In the genomic region with DNA sequence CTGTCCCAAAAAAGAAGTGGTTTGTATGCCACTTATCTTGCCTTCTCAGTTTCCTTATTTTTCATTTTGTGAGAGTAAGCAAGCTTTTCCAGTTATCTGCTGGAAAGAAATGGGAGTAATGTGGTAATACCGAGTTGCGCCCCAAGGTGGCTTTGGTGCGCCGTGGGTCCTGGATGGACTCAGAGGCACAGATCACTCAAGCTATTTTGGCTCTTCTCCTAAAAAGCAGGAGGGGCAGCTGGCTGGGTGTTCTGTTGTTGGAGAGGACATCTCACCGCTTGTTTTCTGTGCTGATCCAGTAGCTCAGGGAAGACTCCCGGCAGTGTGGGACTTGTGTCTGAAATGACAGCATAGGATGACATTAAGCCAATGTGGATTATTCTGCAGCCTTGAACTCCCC, we compare ENCODE assay signal across 8 cellular contexts. TPM values are rescaled to one million over a fixed set of nuclear protein-coding genes. Genes with fewer than 3 reads are reported as not detected.
DNase-seq lines count a peak whose midpoint lies in the region; ATAC-seq and TF ChIP-seq lines count a peak whose summit lies in the region.

No MANE protein-coding gene starts in this region.

- H3K9me3 ChIP-seq in A673 (ENCODE audit: low read depth, low read length, poor library complexity, severe bottlenecking) (no peaks in the 10 kb centered on the region), SJSA1 (replicated peaks) (no peaks in the 10 kb centered on the region), lung (ENCODE audit: control insufficient read depth in 2 of 2, insufficient read depth in 1 of 2, low read length in 1 of 2) (peaks cover 0 to 6% of the 10 kb centered on the region in 2 donors)

- H3K27me3 ChIP-seq in A673 (replicated peaks; ENCODE audit: insufficient read depth, low read depth, low read length, poor library complexity) (no peaks in the 10 kb centered on the region), SJSA1 (replicated peaks) (no peaks in the 10 kb centered on the region), lung (ENCODE audit: control insufficient read depth, insufficient read depth) (no peaks in the 10 kb centered on the region)

- WGBS in lung, 2 donors: 63 to 68% methylated on average over 6 of the region's 6 CpGs

- CTCF ChIA-PET in A673 (lab: Charles Lee): no interaction called here

- H3K4me1 ChIP-seq in A673 (ENCODE audit: insufficient read depth, low read length, poor library complexity, severe bottlenecking): no peaks in the 10 kb centered on the region
- no peaks in the 10 kb centered on the region; the same call in 1 of the 2 replicates for H3K4me1 ChIP-seq in SJSA1 (replicated peaks)
- no peaks in the 10 kb centered on the region for H3K4me1 ChIP-seq in lung (ENCODE audit: control insufficient read depth in 2 of 2, insufficient read depth in 2 of 2, low read length in 2 of 2)

- DNase-seq in A673 (ENCODE audit: low spot score): peak; percentile 55
- no peak for DNase-seq in GM12865 (ENCODE audit: low read depth)
- DNase-seq in SJSA1 (ENCODE audit: low read depth in 1 of 2, low spot score in 2 of 2): peak; percentile 34 to 59
- peak; percentile 47 for DNase-seq in central memory CD4-positive, alpha-beta T cell
- no peak for DNase-seq in lung (ENCODE audit: low spot score)
- DNase-seq in NCI-H1417 treated with DMSO at 0.1 percent for 48 hours (lab: John Stamatoyannopoulos, UW): no peak
- DNase-seq in NK-92 (lab: John Stamatoyannopoulos, UW; ENCODE audit: unreplicated experiment): no peak

- no peak overlapping the region for H3K4me3 ChIP-seq in A673 (ENCODE audit: low read depth, low read length, poor library complexity, severe bottlenecking)
- no peak overlapping the region for H3K4me3 ChIP-seq in GM12865 (ENCODE audit: low read depth, low read length)
- H3K4me3 ChIP-seq in SJSA1: no peak overlapping the region
- no peak overlapping the region for H3K4me3 ChIP-seq in lung

- ATAC-seq in lung (ENCODE audit: insufficient read depth, low FRiP score) (no peak), GM21576 (IDR thresholded peaks at IDR 0.05; ENCODE audit: unreplicated experiment) (no peak)

- H3K27ac ChIP-seq in A673 (ENCODE audit: low read depth, low read length, poor library complexity, severe bottlenecking) (no peak overlapping the region), SJSA1 (no peak overlapping the region), lung (ENCODE audit: low read depth in 1 of 2, low read length in 1 of 2) (no peak overlapping the region)

- TF ChIP-seq CTCF in A673 (conservative IDR thresholded peaks at IDR 0.05; ENCODE audit: low read depth, low read length): peak; percentile 46
- TF ChIP-seq CTCF in GM12865 (IDR thresholded peaks at IDR 0.05; ENCODE audit: insufficient read depth, low read depth, low read length, missing control alignments): peak; percentile 32
- peak; percentile 5 for TF ChIP-seq CTCF in lung (IDR thresholded peaks at IDR 0.05; ENCODE audit: control extremely low read depth, extremely low read depth)

- POLR2A ChIA-PET in A673 (lab: Charles Lee; ENCODE audit: low non-redundant PET): no interaction called here

- peaks cover 74% of the 10 kb centered on the region for H3K36me3 ChIP-seq in A673 (ENCODE audit: insufficient read depth, low read length, poor library complexity, severe bottlenecking)
- H3K36me3 ChIP-seq in SJSA1: peaks cover 93% of the 10 kb centered on the region
- H3K36me3 ChIP-seq in lung (ENCODE audit: control insufficient read depth in 2 of 2, insufficient read depth in 2 of 2, low read length in 2 of 2): peaks cover 8 to 34% of the 10 kb centered on the region in 2 donors

- intact Hi-C loops in A673 (cut with micrococcal nuclease; ENCODE audit: unreplicated experiment): no loop called here

- BruUV-seq in A673 (replicated peaks; lab: Mats Ljungman, UMichigan): no TSS peak

RNA-seq across cellular contexts. Expression of a gene that starts 16.4 kb away (rescaled TPM):
- 24.9 and 30.8 TPM in 2 replicates for total RNA-seq in A673 (2021)
- 29.6 and 30.7 TPM in 2 replicates for total RNA-seq in SJSA1 (2014; rRNA removed; shearing (Covaris generic))
- total RNA-seq in lung: 10 to 100 TPM; 21.4 to 29.2 TPM
- polyA plus RNA-seq in lung: 10 to 100 TPM; 14.6 to 25.7 TPM

RNA-seq across cellular contexts. Expression of a gene that starts 20.8 kb away (rescaled TPM):
- total RNA-seq in A673 (2021) (35.2 and 37.0 TPM in 2 replicates), lung (10 to 100 TPM; 15.0 to 39.8 TPM)
- total RNA-seq in SJSA1 (2014; rRNA removed; shearing (Covaris generic)): 18.3 and 27.0 TPM in 2 replicates
- polyA plus RNA-seq in lung: 10 to 100 TPM in 1 of 2 donors, 1 to 10 TPM in 1; 7.6 to 48.9 TPM

RNA-seq across cellular contexts. Expression of a gene that starts 52.1 kb away (rescaled TPM):
- 17.0 and 17.7 TPM in 2 replicates for total RNA-seq in A673 (2021)
- 26.4 and 27.4 TPM in 2 replicates for total RNA-seq in SJSA1 (2014; rRNA removed; shearing (Covaris generic))
- total RNA-seq in lung: 10 to 100 TPM; 10.2 to 13.8 TPM
- 10 to 100 TPM in 1 of 2 donors, 1 to 10 TPM in 1; 7.9 to 10.3 TPM for polyA plus RNA-seq in lung

RNA-seq across cellular contexts. Expression of a gene that starts 52.2 kb away (rescaled TPM):
- total RNA-seq in A673 (2021): 43.8 and 48.5 TPM in 2 replicates
- total RNA-seq in SJSA1 (2014; rRNA removed; shearing (Covaris generic)): 43.3 and 66.3 TPM in 2 replicates
- total RNA-seq in lung: 10 to 100 TPM; 23.5 to 28.4 TPM
- 10 to 100 TPM; 12.3 to 31.5 TPM for polyA plus RNA-seq in lung

RNA-seq across cellular contexts. Expression of a gene that starts 56.3 kb away (rescaled TPM):
- total RNA-seq in A673 (2021): not detected in 2 replicates
- total RNA-seq in SJSA1 (2014; rRNA removed; shearing (Covaris generic)): not detected in 2 replicates
- total RNA-seq in lung: not detected
- under 1 TPM; 0.08 to 0.10 TPM for polyA plus RNA-seq in lung

Comparison
In these comparisons a context has a peak if more than half of its experiments do, and no peak if none do; other contexts are left out.
1. DNase-seq: peak in A673 (single experiment), SJSA1 (2 of 2) and central memory CD4-positive, alpha-beta T cell (single experiment); none in GM12865 (single experiment), lung (single experiment), NCI-H1417 treated with DMSO at 0.1 percent for 48 hours (single experiment) and NK-92 (single experiment).
2. Peak in every context shown above with its lines, with median percentiles within 50 percentile points of each other: CTCF ChIP-seq.